ENCODE assay signal across 19 cellular contexts in the genomic region with DNA sequence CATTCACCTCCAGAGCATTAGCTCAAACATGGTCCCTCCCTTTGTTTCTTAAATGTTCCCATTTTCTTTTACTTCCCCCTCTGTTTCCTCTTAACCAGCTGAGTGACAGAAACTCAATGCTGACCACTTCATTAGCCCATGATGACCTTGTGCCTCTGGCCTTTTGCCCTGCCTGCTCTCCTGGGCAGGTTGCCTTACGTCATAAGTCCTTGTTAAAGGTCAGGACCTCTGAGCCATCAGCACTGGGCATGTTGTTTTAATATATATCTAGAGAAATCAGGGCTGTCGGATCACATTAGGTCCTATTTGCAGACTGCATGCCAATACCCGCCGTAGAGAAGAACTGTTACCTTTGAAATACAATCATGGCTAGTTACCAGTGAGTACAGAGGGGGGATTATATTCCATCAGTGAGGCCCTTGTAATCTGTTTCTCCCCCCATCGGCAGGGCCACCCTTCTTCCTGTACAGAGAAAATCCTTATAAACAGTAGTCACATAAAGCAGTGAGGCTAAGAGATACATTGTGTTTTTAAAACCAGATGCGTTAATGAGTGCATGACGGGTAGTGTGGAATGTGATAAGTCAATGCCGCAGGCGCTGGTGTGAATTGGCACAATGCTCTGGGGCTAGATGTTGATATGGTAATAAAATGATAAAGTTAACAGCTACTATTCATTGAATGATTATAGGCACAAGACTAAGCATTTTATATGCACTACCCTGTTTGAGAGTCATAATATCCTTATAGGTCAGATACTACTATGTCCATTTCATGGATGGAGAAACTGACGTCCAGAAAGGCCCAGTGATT.
"Had no signal": no experiment of that assay in that cellular context is flagged by ENCODE, and none has a peak within 500 bp of the region (broad histone marks: within the 10 kb centered on the region; RNA-seq: fewer than 3 reads in every experiment).

No MANE protein-coding gene starts in this region.

- H3K27ac ChIP-seq: hepatocyte, pancreas, upper lobe of left lung had no signal

- DNase-seq: activated CD8-positive, alpha-beta memory T cell treated with anti-CD3 and anti-CD28 coated beads for 24 hours; activated CD8-positive, alpha-beta memory T cell treated with anti-CD3 and anti-CD28 coated beads, Interleukin-2, amount 50 U/mL, for 4 hours; activated naive CD4-positive, alpha-beta T cell; activated naive CD8-positive, alpha-beta T cell treated with anti-CD3 and anti-CD28 coated beads for 36 hours; activated T-cell treated with anti-CD3 and anti-CD28 coated beads, Interleukin-2, amount 50 U/mL, for 4 hours; cerebellar nuclear complex; effector CD4-positive, alpha-beta T cell; erythroblast; foreskin fibroblast; immature natural killer cell; left ventricle myocardium superior; pancreas; right cardiac atrium; stimulated activated CD4-positive, alpha-beta T cell treated with anti-CD3 and anti-CD28 coated beads, Interleukin-1b, Interleukin-23, amount 100 ng/mL, for 48 hours; stimulated activated naive CD8-positive, alpha-beta T cell treated with anti-CD3 and anti-CD28 coated beads, Interleukin-15, amount 100 ng/mL, for 72 hours; T-helper 9 cell; upper lobe of left lung had no signal

- H3K4me3 ChIP-seq: hepatocyte, pancreas, upper lobe of left lung had no signal

- H3K9me3 ChIP-seq: pancreas, upper lobe of left lung had no signal

- H3K36me3 ChIP-seq: pancreas, upper lobe of left lung had no signal

- H3K27me3 ChIP-seq: hepatocyte, pancreas, upper lobe of left lung had no signal

- H3K4me1 ChIP-seq: pancreas had no signal

- ATAC-seq: activated T-cell treated with anti-CD3 and anti-CD28 coated beads, Interleukin-2, amount 50 U/mL, for 4 hours; stimulated activated effector memory CD8-positive, alpha-beta T cell treated with anti-CD3 and anti-CD28 coated beads, Interleukin-12 subunit alpha, Interleukin-12 subunit beta, amount 100 ng/mL, for 72 hours; stimulated activated naive CD8-positive, alpha-beta T cell treated with anti-CD3 and anti-CD28 coated beads, Interleukin-15, amount 100 ng/mL, for 72 hours had no signal
